ENCODE assay signal across 8 cellular contexts in the genomic region with DNA sequence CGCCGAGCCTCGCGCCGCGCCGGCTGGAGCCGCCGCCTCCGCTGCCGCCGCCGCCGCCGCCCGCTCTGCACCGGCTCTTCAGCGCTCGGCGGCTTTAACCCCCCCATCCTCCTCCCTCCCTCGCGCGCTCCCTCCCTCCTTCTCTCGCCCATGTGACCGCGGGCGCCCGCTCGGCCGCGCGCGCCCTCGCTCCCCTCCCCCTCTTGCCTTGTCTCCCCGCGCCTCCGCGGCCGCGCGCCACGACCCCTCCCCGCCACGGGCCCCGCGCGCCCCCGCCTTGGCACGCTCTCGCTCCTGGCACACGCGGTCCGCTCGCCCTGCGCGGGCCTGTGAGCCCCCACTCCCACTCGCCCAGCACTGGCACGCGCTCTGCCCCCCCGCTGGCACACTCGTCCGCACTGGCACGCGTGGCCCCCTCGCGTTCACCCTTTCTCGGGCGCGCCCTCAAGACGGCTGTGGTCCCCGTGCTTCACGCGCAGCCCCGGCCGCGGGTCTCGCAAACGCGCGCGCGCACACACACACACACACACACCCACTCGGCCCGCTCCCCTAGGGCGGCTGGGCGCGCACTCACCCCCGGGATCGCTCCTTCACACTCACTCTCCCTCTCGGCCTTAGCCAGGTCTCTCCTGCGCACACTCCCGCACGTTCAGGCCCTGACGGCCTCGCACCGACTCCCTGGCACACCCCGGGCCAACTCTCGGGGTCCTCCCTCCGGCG. TPM values are rescaled to one million over a fixed set of nuclear protein-coding genes. Genes with fewer than 3 reads are reported as not detected.
DNase-seq lines count a peak whose midpoint lies in the region; ATAC-seq and TF ChIP-seq lines count a peak whose summit lies in the region.

A gene with protein sequence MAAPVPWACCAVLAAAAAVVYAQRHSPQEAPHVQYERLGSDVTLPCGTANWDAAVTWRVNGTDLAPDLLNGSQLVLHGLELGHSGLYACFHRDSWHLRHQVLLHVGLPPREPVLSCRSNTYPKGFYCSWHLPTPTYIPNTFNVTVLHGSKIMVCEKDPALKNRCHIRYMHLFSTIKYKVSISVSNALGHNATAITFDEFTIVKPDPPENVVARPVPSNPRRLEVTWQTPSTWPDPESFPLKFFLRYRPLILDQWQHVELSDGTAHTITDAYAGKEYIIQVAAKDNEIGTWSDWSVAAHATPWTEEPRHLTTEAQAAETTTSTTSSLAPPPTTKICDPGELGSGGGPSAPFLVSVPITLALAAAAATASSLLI (minus strand): TSS at position 69 of the 720 bp plus-strand sequence. CDS start 20,743 bp downstream, outside the sequence.

- H3K9me3 Mint-ChIP-seq in activated naive CD4-positive, alpha-beta T cell treated with anti-CD3 and anti-CD28 coated beads for 36 hours = no peaks in the 10 kb centered on the region
- no peaks in the 10 kb centered on the region for H3K9me3 Mint-ChIP-seq in activated CD4-positive, alpha-beta memory T cell treated with anti-CD3 and anti-CD28 coated beads, Interleukin-2, amount 10 ng/mL, durations not matched to agents 7 days and 5 days
- peaks cover 22% of the 10 kb centered on the region for H3K9me3 Mint-ChIP-seq in glutamatergic neuron (ENCODE audit: unreplicated experiment)
- H3K9me3 Mint-ChIP-seq in osteocyte (ENCODE audit: unreplicated experiment) = no peaks in the 10 kb centered on the region

- no peak for DNase-seq in activated naive CD4-positive, alpha-beta T cell treated with anti-CD3 and anti-CD28 coated beads for 36 hours
- DNase-seq in activated naive CD4-positive, alpha-beta T cell (lab: John Stamatoyannopoulos, UW) = no peak
- no peak for DNase-seq in activated CD4-positive, alpha-beta memory T cell treated with anti-CD3 and anti-CD28 coated beads, Interleukin-2, amount 10 ng/mL, durations not matched to agents 7 days and 5 days
- peak; percentile 67 for DNase-seq in glutamatergic neuron
- DNase-seq in osteocyte (ENCODE audit: extremely low spot score, unreplicated experiment) = no peak
- no peak for DNase-seq in SHP77 treated with DMSO at 0.1 percent for 48 hours (lab: John Stamatoyannopoulos, UW)
- DNase-seq in GM10248 (ENCODE audit: extremely low spot score) = no peak

- POLR2A ChIA-PET in activated CD4-positive, alpha-beta memory T cell treated with anti-CD3 and anti-CD28 coated beads, Interleukin-2, amount 10 ng/mL, durations not matched to agents 7 days and 5 days (lab: Charles Lee) = no interaction called here
- POLR2A ChIA-PET in GM10248 (lab: Yijun Ruan, JAX) = no interaction called here

- H3K36me3 Mint-ChIP-seq in activated naive CD4-positive, alpha-beta T cell treated with anti-CD3 and anti-CD28 coated beads for 36 hours (ENCODE audit: low read depth) = no peaks in the 10 kb centered on the region
- no peaks in the 10 kb centered on the region for H3K36me3 Mint-ChIP-seq in activated CD4-positive, alpha-beta memory T cell treated with anti-CD3 and anti-CD28 coated beads, Interleukin-2, amount 10 ng/mL, durations not matched to agents 7 days and 5 days (ENCODE audit: low read depth)
- H3K36me3 Mint-ChIP-seq in glutamatergic neuron (ENCODE audit: unreplicated experiment) = peaks cover 9% of the 10 kb centered on the region
- H3K36me3 Mint-ChIP-seq in osteocyte (ENCODE audit: unreplicated experiment) = no peaks in the 10 kb centered on the region

- no peak for TF ChIP-seq CTCF in glutamatergic neuron (IDR thresholded peaks at IDR 0.05; ENCODE audit: partially characterized antibody, unreplicated experiment)
- no peak for TF ChIP-seq CTCF in osteocyte (IDR thresholded peaks at IDR 0.05)
- no peak for TF ChIP-seq CTCF in GM10248 (IDR thresholded peaks at IDR 0.05; ENCODE audit: control extremely low read depth, extremely low read depth, low read depth, missing control alignments)

- H3K27me3 Mint-ChIP-seq in activated naive CD4-positive, alpha-beta T cell treated with anti-CD3 and anti-CD28 coated beads for 36 hours (ENCODE audit: low read depth) = peaks cover 73% of the 10 kb centered on the region
- H3K27me3 Mint-ChIP-seq in activated CD4-positive, alpha-beta memory T cell treated with anti-CD3 and anti-CD28 coated beads, Interleukin-2, amount 10 ng/mL, durations not matched to agents 7 days and 5 days = peaks cover 80% of the 10 kb centered on the region
- H3K27me3 Mint-ChIP-seq in glutamatergic neuron (ENCODE audit: unreplicated experiment) = peaks cover 33% of the 10 kb centered on the region
- H3K27me3 Mint-ChIP-seq in osteocyte (ENCODE audit: unreplicated experiment) = peaks cover 72% of the 10 kb centered on the region

- intact Hi-C loops in activated naive CD4-positive, alpha-beta T cell treated with anti-CD3 and anti-CD28 coated beads for 36 hours (cut with micrococcal nuclease) = loop anchor here (2.0 to 5.0 kb wide), 2 partner anchors 65 to 88 kb away; no protein-coding TSS in a partner anchor

- H3K4me1 Mint-ChIP-seq in activated naive CD4-positive, alpha-beta T cell treated with anti-CD3 and anti-CD28 coated beads for 36 hours (ENCODE audit: low read depth) = peaks cover 22% of the 10 kb centered on the region
- peaks cover 34% of the 10 kb centered on the region for H3K4me1 Mint-ChIP-seq in activated CD4-positive, alpha-beta memory T cell treated with anti-CD3 and anti-CD28 coated beads, Interleukin-2, amount 10 ng/mL, durations not matched to agents 7 days and 5 days
- H3K4me1 Mint-ChIP-seq in glutamatergic neuron (ENCODE audit: low read depth, unreplicated experiment) = peaks cover 39% of the 10 kb centered on the region
- peaks cover 31% of the 10 kb centered on the region for H3K4me1 Mint-ChIP-seq in osteocyte (ENCODE audit: unreplicated experiment)

- H3K4me3 Mint-ChIP-seq in activated naive CD4-positive, alpha-beta T cell treated with anti-CD3 and anti-CD28 coated beads for 36 hours = peak within 1 kb of the TSS; percentile 58
- peak within 1 kb of the TSS; percentile 47 for H3K4me3 Mint-ChIP-seq in activated CD4-positive, alpha-beta memory T cell treated with anti-CD3 and anti-CD28 coated beads, Interleukin-2, amount 10 ng/mL, durations not matched to agents 7 days and 5 days
- H3K4me3 Mint-ChIP-seq in glutamatergic neuron (ENCODE audit: unreplicated experiment) (peak within 1 kb of the TSS; percentile 93), osteocyte (ENCODE audit: unreplicated experiment) (peak within 1 kb of the TSS; percentile 72)

- CTCF ChIA-PET in activated naive CD4-positive, alpha-beta T cell treated with anti-CD3 and anti-CD28 coated beads for 36 hours (lab: Charles Lee) = no interaction called here
- CTCF ChIA-PET in activated CD4-positive, alpha-beta memory T cell treated with anti-CD3 and anti-CD28 coated beads, Interleukin-2, amount 10 ng/mL, durations not matched to agents 7 days and 5 days (lab: Charles Lee) = no interaction called here
- CTCF ChIA-PET in GM10248 (lab: Yijun Ruan, JAX) = no interaction called here

- H3K27ac Mint-ChIP-seq in activated naive CD4-positive, alpha-beta T cell treated with anti-CD3 and anti-CD28 coated beads for 36 hours = no peak within 1 kb of the TSS
- peak within 1 kb of the TSS; percentile 13 for H3K27ac Mint-ChIP-seq in activated CD4-positive, alpha-beta memory T cell treated with anti-CD3 and anti-CD28 coated beads, Interleukin-2, amount 10 ng/mL, durations not matched to agents 7 days and 5 days
- H3K27ac Mint-ChIP-seq in glutamatergic neuron (ENCODE audit: unreplicated experiment) (peak within 1 kb of the TSS; percentile 57), osteocyte (ENCODE audit: unreplicated experiment) (no peak within 1 kb of the TSS)

- ATAC-seq in GM18511 (IDR thresholded peaks at IDR 0.05; ENCODE audit: unreplicated experiment) = no peak

RNA-seq across cellular contexts. Expression of the gene that starts here (rescaled TPM):
- total RNA-seq in activated naive CD4-positive, alpha-beta T cell treated with anti-CD3 and anti-CD28 coated beads for 36 hours = not detected
- total RNA-seq in activated CD4-positive, alpha-beta memory T cell treated with anti-CD3 and anti-CD28 coated beads, Interleukin-2, amount 10 ng/mL, durations not matched to agents 7 days and 5 days = not detected
- total RNA-seq in glutamatergic neuron (ENCODE audit: unreplicated experiment) = 170 TPM
- 0.18 TPM in 1 of 2 replicates, not detected in the other for total RNA-seq in osteocyte

Comparison
In these comparisons a context has a peak if more than half of its experiments do, and no peak if none do; other contexts are left out.
1. RNA of the gene that starts here (total RNA-seq): 170 TPM in glutamatergic neuron (single experiment); 0.18 TPM in osteocyte, not detected in activated naive CD4-positive, alpha-beta T cell treated with anti-CD3 and anti-CD28 coated beads for 36 hours and not detected in activated CD4-positive, alpha-beta memory T cell treated with anti-CD3 and anti-CD28 coated beads, Interleukin-2, amount 10 ng/mL, durations not matched to agents 7 days and 5 days; every median in the first group is over 100 times any median in the second.
2. H3K27ac Mint-ChIP-seq: peak in activated CD4-positive, alpha-beta memory T cell treated with anti-CD3 and anti-CD28 coated beads, Interleukin-2, amount 10 ng/mL, durations not matched to agents 7 days and 5 days (single experiment) and glutamatergic neuron (single experiment); none in activated naive CD4-positive, alpha-beta T cell treated with anti-CD3 and anti-CD28 coated beads for 36 hours (single experiment) and osteocyte (single experiment).
3. Peak in every context shown above with its lines, with median percentiles within 50 percentile points of each other: H3K4me3 Mint-ChIP-seq.